In the genomic region with DNA sequence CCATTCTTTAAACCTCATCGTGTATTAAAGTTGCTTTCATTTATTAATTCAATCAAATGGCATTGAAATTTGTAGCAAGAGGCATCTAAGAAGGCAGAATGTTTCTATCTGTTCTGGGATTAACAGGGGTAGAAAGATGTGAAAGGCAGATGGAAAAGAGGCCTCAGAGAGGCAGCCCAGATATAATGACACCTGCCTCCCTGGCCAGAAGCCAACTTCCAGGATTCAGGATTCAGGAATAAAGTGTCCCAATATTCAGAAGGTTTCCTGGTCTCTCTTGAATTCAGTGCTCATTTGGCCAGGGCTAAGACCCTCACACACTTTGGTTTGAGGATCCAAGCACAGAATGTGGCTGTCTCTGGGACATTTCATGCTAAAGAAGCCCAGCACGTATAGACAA, we compare ENCODE assay signal across 24 cellular contexts.
"Had no signal": no experiment of that assay in that cellular context is flagged by ENCODE, and none has a peak within 500 bp of the region (broad histone marks: within the 10 kb centered on the region; RNA-seq: fewer than 3 reads in every experiment).

No MANE protein-coding gene starts in this region.

- H3K4me1 ChIP-seq: left ventricle myocardium inferior, neural progenitor cell, right atrium auricular region, right lobe of liver, transverse colon, upper lobe of left lung, vagina had no signal

- H3K36me3 ChIP-seq: left ventricle myocardium inferior, neural progenitor cell, neutrophil, right atrium auricular region, right lobe of liver, transverse colon, upper lobe of left lung, vagina had no signal

- H3K27ac ChIP-seq: left ventricle myocardium inferior, neural progenitor cell, neutrophil, right atrium auricular region, right lobe of liver, transverse colon, upper lobe of left lung, vagina had no signal

- H3K4me3 ChIP-seq: left ventricle myocardium inferior, lung, neural progenitor cell, right atrium auricular region, right lobe of liver, smooth muscle cell, transverse colon, upper lobe of left lung, vagina had no signal

- H3K9me3 ChIP-seq: left ventricle myocardium inferior, neutrophil, right atrium auricular region, right lobe of liver, transverse colon, upper lobe of left lung, vagina had no signal

- DNase-seq: islet precursor cell; left ventricle myocardium inferior; mesendoderm; naive B cell; natural killer cell; nephron progenitor cell; occipital lobe; right lobe of liver; stimulated activated CD4-positive, alpha-beta T cell treated with anti-CD3 and anti-CD28 coated beads, Interleukin-1b, Interleukin-23, amount 100 ng/mL, for 48 hours; stimulated activated CD4-positive, alpha-beta T cell treated with anti-CD3 and anti-CD28 coated beads, Interleukin-2, amount 100 ng/mL, for 48 hours; stimulated activated CD4-positive, alpha-beta T cell treated with anti-CD3 and anti-CD28 coated beads, Interleukin-4, amount 100 ng/mL, for 4 hours; stimulated activated CD8-positive, alpha-beta memory T cell treated with anti-CD3 and anti-CD28 coated beads, Interleukin-4, amount 100 ng/mL, for 48 hours; stimulated activated naive CD4-positive, alpha-beta T cell treated with Interleukin-2 at 50 U/mL for 16 hours; stimulated activated naive CD8-positive, alpha-beta T cell treated with anti-CD3 and anti-CD28 coated beads, Interleukin-15, amount 100 ng/mL, for 72 hours; substantia nigra; transverse colon; upper lobe of left lung had no signal

- H3K27me3 ChIP-seq: neural progenitor cell, right atrium auricular region, right lobe of liver, transverse colon, upper lobe of left lung, vagina had no signal

- ATAC-seq: natural killer cell; right lobe of liver; stimulated activated memory B cell treated with anti-CD40 and anti-IgM and Interleukin-4, amounts not matched to agents 10 μg/mL and 1 μg/mL and 100 μg/mL, for 72 hours; stimulated activated naive CD8-positive, alpha-beta T cell treated with anti-CD3 and anti-CD28 coated beads, Interleukin-15, amount 100 ng/mL, for 72 hours had no signal
